Comparison of ENCODE assay signal across 8 cellular contexts in genomic region chr10:12419279-12419847, GRCh38.
DNase-seq lines count a peak whose midpoint lies in the region; ATAC-seq, FAIRE-seq and TF ChIP-seq lines count a peak whose summit lies in the region.

No MANE protein-coding gene starts in this region.

- H3K4me3 Mint-ChIP-seq in central memory CD8-positive, alpha-beta T cell = no peak overlapping the region

- no peaks in the 10 kb centered on the region for H3K9me3 Mint-ChIP-seq in central memory CD8-positive, alpha-beta T cell

- peak; percentile 51 for FAIRE-seq in GM12891 (lab: Jason Lieb, UNC)

- TF ChIP-seq POLR2A in GM12891 (IDR thresholded peaks at IDR 0.05; ENCODE audit: low read depth, low read length) = no peak

- H3K4me3 ChIP-seq in skeletal muscle cell (ENCODE audit: low read depth, low read length) = no peak overlapping the region

- H3K27me3 Mint-ChIP-seq in central memory CD8-positive, alpha-beta T cell = no peaks in the 10 kb centered on the region

- peaks cover 35% of the 10 kb centered on the region for H3K4me1 Mint-ChIP-seq in central memory CD8-positive, alpha-beta T cell

- no peak for DNase-seq in GM12891 (ENCODE audit: insufficient read length, low spot score)
- DNase-seq in activated CD4-positive, alpha-beta T cell treated with anti-CD3 and anti-CD28 coated beads for 1 hour = peak; percentile 37
- DNase-seq in central memory CD8-positive, alpha-beta T cell (ENCODE audit: low spot score in 2 of 2) = no peak
- peak; percentile 96 for DNase-seq in skeletal muscle cell (ENCODE audit: low read depth)
- no peak for DNase-seq in germinal center (ENCODE audit: low spot score)
- no peak for DNase-seq in NCI-H2171 treated with DMSO at 0.1 percent for 48 hours (lab: John Stamatoyannopoulos, UW)

- no peaks in the 10 kb centered on the region for H3K36me3 Mint-ChIP-seq in central memory CD8-positive, alpha-beta T cell (ENCODE audit: insufficient read depth)

- peak overlapping the region; percentile 68 for H3K27ac Mint-ChIP-seq in central memory CD8-positive, alpha-beta T cell (ENCODE audit: low read depth)

- peak; percentile 52 for ATAC-seq in central memory CD8-positive, alpha-beta T cell (replicated peaks; ENCODE audit: extremely low read depth, poor library complexity, severe bottlenecking)
- ATAC-seq in GM18907 (IDR thresholded peaks at IDR 0.05; ENCODE audit: unreplicated experiment) (no peak), GM18873 (IDR thresholded peaks at IDR 0.05; ENCODE audit: low FRiP score, unreplicated experiment) (no peak)

TF ChIP-seq in GM12891, 5 proteins besides CTCF, POLR2A, EP300 and RAD21:
- TF ChIP-seq SPI1 (IDR thresholded peaks at IDR 0.05; ENCODE audit: low read depth, low read length) (no peak), PAX5 (IDR thresholded peaks at IDR 0.05; ENCODE audit: insufficient read depth, low read length, severe bottlenecking) (no peak), POU2F2 (IDR thresholded peaks at IDR 0.05; ENCODE audit: low read depth, low read length) (no peak), TAF1 (IDR thresholded peaks at IDR 0.05; ENCODE audit: low read depth, low read length) (no peak), POLR2AphosphoS5 (IDR thresholded peaks at IDR 0.05; ENCODE audit: low read depth, low read length) (no peak)

Comparison
In these comparisons a context has a peak if more than half of its experiments do, and no peak if none do; other contexts are left out.
1. DNase-seq: peak in activated CD4-positive, alpha-beta T cell treated with anti-CD3 and anti-CD28 coated beads for 1 hour (single experiment) and skeletal muscle cell (single experiment); none in GM12891 (single experiment), central memory CD8-positive, alpha-beta T cell (0 of 2), germinal center (single experiment) and NCI-H2171 treated with DMSO at 0.1 percent for 48 hours (single experiment).